Comparison of ENCODE assay signal across 12 cellular contexts in the genomic region with DNA sequence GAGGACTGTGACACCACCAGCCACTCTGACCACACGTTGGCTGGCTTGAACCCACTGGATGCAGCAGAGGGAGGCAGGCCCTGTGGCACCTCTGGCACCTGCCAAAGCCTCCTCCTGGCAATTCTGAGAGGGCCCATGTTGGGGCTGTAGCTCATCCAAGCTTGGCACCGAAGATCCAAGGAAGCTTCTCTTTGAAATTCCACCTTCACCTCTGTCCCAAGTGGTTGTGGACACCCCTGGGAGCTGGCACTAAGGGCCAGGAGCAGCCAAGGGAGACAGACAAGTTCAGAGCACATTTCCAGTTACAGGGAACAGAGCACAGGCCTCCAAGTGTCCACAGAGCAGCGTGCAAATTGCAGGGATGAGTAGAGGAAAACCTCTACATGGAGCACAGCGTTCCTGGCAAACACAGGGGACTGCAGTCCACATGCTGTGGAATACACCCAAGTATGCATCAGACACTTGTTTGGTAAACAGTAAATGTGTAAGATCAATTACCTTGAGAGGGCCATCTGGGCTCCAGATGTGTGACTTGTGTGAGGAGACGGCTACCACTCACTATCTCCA. TPM values are rescaled to one million over a fixed set of nuclear protein-coding genes. Genes with fewer than 3 reads are reported as not detected.
"Had no signal": no experiment of that assay in that cellular context is flagged by ENCODE, and none has a peak within 500 bp of the region (broad histone marks: within the 10 kb centered on the region; RNA-seq: fewer than 3 reads in every experiment).

No MANE protein-coding gene starts in this region.

RNA-seq across cellular contexts. Expression of a gene that starts 4.7 kb away (rescaled TPM):
- total RNA-seq: epithelial cell of proximal tubule; fibroblast of lung; foreskin keratinocyte; left ventricle myocardium superior; lung microvascular endothelial cell; naive thymus-derived CD4-positive, alpha-beta T cell; omental fat pad; pulmonary artery endothelial cell; skeletal muscle tissue; temporal lobe; upper lobe of right lung had no signal
- polyA plus RNA-seq: fibroblast of lung; foreskin keratinocyte; naive thymus-derived CD4-positive, alpha-beta T cell had no signal

RNA-seq across cellular contexts. Expression of a gene that starts 16.8 kb away (rescaled TPM):
- total RNA-seq: epithelial cell of proximal tubule; fibroblast of lung; foreskin keratinocyte; kidney epithelial cell; left ventricle myocardium superior; lung microvascular endothelial cell; naive thymus-derived CD4-positive, alpha-beta T cell; pulmonary artery endothelial cell; skeletal muscle tissue; temporal lobe; upper lobe of right lung had no signal
- polyA plus RNA-seq: fibroblast of lung; naive thymus-derived CD4-positive, alpha-beta T cell had no signal
